ENCODE assay signal across 14 cellular contexts in the genomic region with DNA sequence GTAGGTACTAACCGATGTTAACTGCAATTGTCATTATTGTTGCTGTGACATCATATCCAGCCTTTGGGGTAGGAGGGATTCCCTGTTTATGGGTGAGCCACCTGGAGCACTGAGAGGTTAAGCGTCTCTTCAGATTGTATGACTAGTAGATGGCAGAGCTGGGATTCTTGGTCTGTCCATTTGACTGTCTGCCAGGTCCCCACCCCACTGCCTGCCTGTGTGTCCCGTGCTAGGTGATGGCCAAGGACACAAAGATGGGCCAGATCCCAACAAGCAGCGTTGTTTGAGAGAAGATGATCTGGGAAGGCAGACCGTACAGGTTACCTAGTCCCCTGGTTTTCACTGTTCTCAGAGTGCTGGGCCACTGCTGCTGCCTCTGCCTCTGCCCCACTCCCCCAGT. TPM values are rescaled to one million over a fixed set of nuclear protein-coding genes. Genes with fewer than 3 reads are reported as not detected.
DNase-seq lines count a peak whose midpoint lies in the region; ATAC-seq and TF ChIP-seq lines count a peak whose summit lies in the region.
"Had no signal": no experiment of that assay in that cellular context is flagged by ENCODE, and none has a peak within 500 bp of the region (broad histone marks: within the 10 kb centered on the region; RNA-seq: fewer than 3 reads in every experiment).

No MANE protein-coding gene starts in this region.

- WGBS in psoas muscle, 3 donors, result 52 to 58% (median 53%) methylated on average over 5 of the region's 5 CpGs

- no peak overlapping the region for H3K27ac ChIP-seq in psoas muscle
- H3K27ac ChIP-seq: BLaER1 had no signal

- H3K4me1 ChIP-seq in psoas muscle, result peaks cover 30% of the 10 kb centered on the region
- H3K4me1 ChIP-seq: BLaER1 had no signal

- H3K27me3 Mint-ChIP-seq in stimulated activated naive CD8-positive, alpha-beta T cell treated with anti-CD3 and anti-CD28 coated beads, Interleukin-15, amount 100 ng/mL, for 72 hours, result no peaks in the 10 kb centered on the region
- H3K27me3 Mint-ChIP-seq: CD8-positive, alpha-beta memory T cell had no signal

- no peak overlapping the region for H3K4me3 Mint-ChIP-seq in stimulated activated naive CD8-positive, alpha-beta T cell treated with anti-CD3 and anti-CD28 coated beads, Interleukin-15, amount 100 ng/mL, for 72 hours
- H3K4me3 Mint-ChIP-seq: GM23338 had no signal

- no peak overlapping the region for H3K4me3 ChIP-seq in psoas muscle
- H3K4me3 ChIP-seq: BLaER1, GM12878, GM23338 had no signal

- no peak overlapping the region for H3K27ac Mint-ChIP-seq in stimulated activated naive CD8-positive, alpha-beta T cell treated with anti-CD3 and anti-CD28 coated beads, Interleukin-15, amount 100 ng/mL, for 72 hours
- H3K27ac Mint-ChIP-seq: GM23338 had no signal

- H3K27me3 ChIP-seq in psoas muscle (ENCODE audit: insufficient read depth in 3 of 3, low read length in 2 of 3), result no peaks in the 10 kb centered on the region
- H3K27me3 ChIP-seq: BLaER1 had no signal

- TF ChIP-seq CTCF in psoas muscle (IDR thresholded peaks at IDR 0.05), result no peak

- peaks cover 34 to 100% of the 10 kb centered on the region in 2 donors for H3K36me3 ChIP-seq in psoas muscle (ENCODE audit: insufficient read depth in 1 of 2, low read depth in 1 of 2)

- ATAC-seq in Right ventricle myocardium inferior (peak; percentile 47), left cardiac atrium (peak in 1 of 2 donors; percentile 67), psoas muscle (peak in 3 of 4 donors; percentile 4 to 42 (median 24))
- no peak for ATAC-seq in stimulated activated naive CD8-positive, alpha-beta T cell treated with anti-CD3 and anti-CD28 coated beads, Interleukin-15, amount 100 ng/mL, for 72 hours
- ATAC-seq: GM12878, GM23338 had no signal

- H3K4me1 Mint-ChIP-seq in stimulated activated naive CD8-positive, alpha-beta T cell treated with anti-CD3 and anti-CD28 coated beads, Interleukin-15, amount 100 ng/mL, for 72 hours, result peaks cover 23% of the 10 kb centered on the region
- H3K4me1 Mint-ChIP-seq: GM23338 had no signal

- H3K9me3 Mint-ChIP-seq in stimulated activated naive CD8-positive, alpha-beta T cell treated with anti-CD3 and anti-CD28 coated beads, Interleukin-15, amount 100 ng/mL, for 72 hours, result no peaks in the 10 kb centered on the region
- H3K9me3 Mint-ChIP-seq: CD8-positive, alpha-beta memory T cell; GM23338 had no signal

- intact Hi-C loops in Right ventricle myocardium inferior (cut with DNase I) (no loop called here), cardiac septum (cut with DNase I) (no loop called here), left cardiac atrium (cut with DNase I) (no loop called here), psoas muscle (cut with DNase I) (no loop called here)

- no peak for DNase-seq in Right ventricle myocardium inferior (ENCODE audit: missing footprints)
- DNase-seq in cardiac septum (ENCODE audit: low spot score), result no peak
- peak; percentile 41 for DNase-seq in left cardiac atrium
- peak in 1 of 2 donors; percentile 30 for DNase-seq in psoas muscle
- DNase-seq in activated CD4-positive, alpha-beta T cell treated with anti-CD3 and anti-CD28 coated beads, Interleukin-2, amount 50 U/mL, for 4 hours, result no peak
- DNase-seq in T-helper 2 cell, result no peak
- DNase-seq in stimulated activated naive CD8-positive, alpha-beta T cell treated with anti-CD3 and anti-CD28 coated beads, Interleukin-15, amount 100 ng/mL, for 72 hours, result no peak
- DNase-seq: 8988T; AML-193; CD8-positive, alpha-beta memory T cell; H7 had no signal

- no peaks in the 10 kb centered on the region for H3K9me3 ChIP-seq in psoas muscle
- H3K9me3 ChIP-seq: BLaER1 had no signal

RNA-seq across cellular contexts. Expression of a gene that starts 16.6 kb away (rescaled TPM):
- 338 TPM for total RNA-seq in Right ventricle myocardium inferior
- 466 TPM for total RNA-seq in cardiac septum
- 100 to 1,000 TPM; 276 to 389 TPM for total RNA-seq in left cardiac atrium
- 100 to 1,000 TPM; 182 to 340 (median 268) TPM for total RNA-seq in psoas muscle
- polyA plus RNA-seq in psoas muscle, result 100 to 1,000 TPM; 127 to 400 (median 139) TPM

RNA-seq across cellular contexts. Expression of a gene that starts 35.1 kb away (rescaled TPM):
- 6.8 TPM for total RNA-seq in Right ventricle myocardium inferior
- total RNA-seq in cardiac septum, result 5.9 TPM
- total RNA-seq in left cardiac atrium, result 10 to 100 TPM in 1 of 2 donors, 1 to 10 TPM in 1; 8.9 to 10.5 TPM
- total RNA-seq in psoas muscle, result 1 to 10 TPM; 2.1 to 6.4 (median 3.9) TPM
- 1 to 10 TPM; 1.3 to 4.4 (median 1.8) TPM for polyA plus RNA-seq in psoas muscle
